In the genomic region with DNA sequence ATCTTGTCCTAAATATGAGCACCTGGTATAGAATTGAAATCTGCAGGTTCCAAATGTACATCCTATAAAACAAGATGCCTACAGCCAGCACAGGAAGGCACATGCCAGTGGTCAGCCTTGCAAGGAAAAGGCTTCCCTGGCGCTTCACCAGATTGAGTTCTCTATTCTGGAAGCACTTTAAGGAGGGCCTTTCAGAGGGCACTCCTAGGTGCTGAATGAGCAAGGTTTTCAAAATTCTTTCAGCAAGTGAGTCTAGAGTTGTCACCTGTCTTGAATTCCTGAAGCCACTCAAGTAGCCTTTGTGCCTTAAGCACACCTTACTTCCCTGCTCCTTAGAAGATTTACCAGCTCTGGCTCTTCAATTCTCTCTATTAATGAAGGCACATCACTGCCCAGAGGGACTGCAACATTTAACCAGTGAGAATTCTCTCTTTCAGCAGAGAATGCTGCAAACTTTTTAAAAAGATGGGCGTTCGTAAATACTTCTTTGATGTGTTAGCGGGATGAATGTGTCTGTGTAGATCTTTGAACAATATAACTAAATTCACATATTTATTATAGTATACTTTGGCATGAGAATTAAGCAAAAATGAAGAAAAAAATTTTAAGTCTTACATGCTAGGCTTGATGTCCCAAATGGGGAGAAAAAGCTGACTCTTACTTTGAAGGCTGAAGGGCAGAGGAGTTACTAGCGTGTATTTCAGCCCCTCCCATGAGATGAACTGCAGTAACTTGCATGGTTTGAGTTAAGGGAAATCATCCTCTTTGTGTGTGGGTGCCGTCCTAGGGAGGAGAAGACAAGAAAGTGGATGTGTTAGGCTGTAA, we compare ENCODE assay signal across 9 cellular contexts.
DNase-seq lines count a peak whose midpoint lies in the region; ATAC-seq and TF ChIP-seq lines count a peak whose summit lies in the region.
"Had no signal": no experiment of that assay in that cellular context is flagged by ENCODE, and none has a peak within 500 bp of the region (broad histone marks: within the 10 kb centered on the region; RNA-seq: fewer than 3 reads in every experiment).

No MANE protein-coding gene starts in this region.

- H3K9me3 ChIP-seq in heart left ventricle (no peaks in the 10 kb centered on the region), uterus (no peaks in the 10 kb centered on the region)
- H3K9me3 ChIP-seq: mucosa of descending colon had no signal

- no peak overlapping the region for H3K4me3 Mint-ChIP-seq in effector memory CD8-positive, alpha-beta T cell

- no peak for ATAC-seq in heart left ventricle
- ATAC-seq in effector memory CD8-positive, alpha-beta T cell (replicated peaks) = no peak

- H3K27me3 ChIP-seq in heart left ventricle (no peaks in the 10 kb centered on the region), uterus (no peaks in the 10 kb centered on the region)

- TF ChIP-seq CTCF in heart left ventricle (IDR thresholded peaks at IDR 0.05) (no peak), astrocyte of the spinal cord (IDR thresholded peaks at IDR 0.05; ENCODE audit: low read depth, low read length) (no peak), uterus (IDR thresholded peaks at IDR 0.05) (no peak)

- H3K27ac Mint-ChIP-seq in effector memory CD8-positive, alpha-beta T cell = peak overlapping the region in 1 of 2 donors; percentile 33

- no peaks in the 10 kb centered on the region for H3K27me3 Mint-ChIP-seq in effector memory CD8-positive, alpha-beta T cell

- H3K36me3 ChIP-seq in heart left ventricle = no peaks in the 10 kb centered on the region
- no peaks in the 10 kb centered on the region for H3K36me3 ChIP-seq in uterus

- H3K27ac ChIP-seq in heart left ventricle (peak overlapping the region in 9 of 12 donors; percentile 44 to 88 (median 63)), uterus (peak overlapping the region; percentile 51 to 83)

- no peak for DNase-seq in heart left ventricle
- no peak for DNase-seq in cardiac septum (ENCODE audit: low spot score)
- peak; percentile 18 for DNase-seq in astrocyte of the spinal cord (ENCODE audit: low read depth, low spot score)
- peak; percentile 79 for DNase-seq in kidney tubule cell (ENCODE audit: low spot score)
- DNase-seq in uterus = no peak
- DNase-seq in amniotic stem cell (lab: John Stamatoyannopoulos, UW) = no peak
- DNase-seq in epidermal melanocyte (ENCODE audit: insufficient read length, low spot score) = no peak
- no peak for DNase-seq in effector memory CD8-positive, alpha-beta T cell

- 74 to 80% (median 78%) methylated on average over 6 of the region's 6 CpGs for WGBS in heart left ventricle, 4 donors

- in situ Hi-C loops in astrocyte of the spinal cord (cut with HindIII; ENCODE audit: low sequenced_read_pairs) = no loop called here

- no peaks in the 10 kb centered on the region for H3K9me3 Mint-ChIP-seq in effector memory CD8-positive, alpha-beta T cell

- no peak overlapping the region for H3K4me3 ChIP-seq in heart left ventricle
- no peak overlapping the region for H3K4me3 ChIP-seq in astrocyte of the spinal cord (ENCODE audit: low read depth, low read length)
- no peak overlapping the region for H3K4me3 ChIP-seq in uterus
- H3K4me3 ChIP-seq: mucosa of descending colon had no signal

- intact Hi-C loops in heart left ventricle (cut with DNase I) (no loop called here), cardiac septum (cut with DNase I) (no loop called here), uterus (cut with DNase I; ENCODE audit: low total_unique reads) (no loop called here)

- peaks cover 5 to 22% of the 10 kb centered on the region in 2 donors for H3K4me1 Mint-ChIP-seq in effector memory CD8-positive, alpha-beta T cell (ENCODE audit: low read depth in 2 of 2)

- H3K36me3 Mint-ChIP-seq in effector memory CD8-positive, alpha-beta T cell (ENCODE audit: insufficient read depth) = peaks cover 16% of the 10 kb centered on the region

- no peak for TF ChIP-seq POLR2A in heart left ventricle (IDR thresholded peaks at IDR 0.05)
- TF ChIP-seq POLR2A in uterus (IDR thresholded peaks at IDR 0.05) = no peak

- H3K4me1 ChIP-seq in heart left ventricle (peaks cover 0 to 45% (median 16%) of the 10 kb centered on the region in 12 donors), uterus (peaks cover 0 to 5% of the 10 kb centered on the region in 2 donors)

Comparison
In these comparisons a context has a peak if more than half of its experiments do, and no peak if none do; other contexts are left out.
1. DNase-seq: peak in astrocyte of the spinal cord (single experiment) and kidney tubule cell (single experiment); none in heart left ventricle (0 of 5), cardiac septum (single experiment), uterus (0 of 2), amniotic stem cell (single experiment), epidermal melanocyte (single experiment) and effector memory CD8-positive, alpha-beta T cell (0 of 3).